ENCODE assay signal across 17 cellular contexts in the genomic region with DNA sequence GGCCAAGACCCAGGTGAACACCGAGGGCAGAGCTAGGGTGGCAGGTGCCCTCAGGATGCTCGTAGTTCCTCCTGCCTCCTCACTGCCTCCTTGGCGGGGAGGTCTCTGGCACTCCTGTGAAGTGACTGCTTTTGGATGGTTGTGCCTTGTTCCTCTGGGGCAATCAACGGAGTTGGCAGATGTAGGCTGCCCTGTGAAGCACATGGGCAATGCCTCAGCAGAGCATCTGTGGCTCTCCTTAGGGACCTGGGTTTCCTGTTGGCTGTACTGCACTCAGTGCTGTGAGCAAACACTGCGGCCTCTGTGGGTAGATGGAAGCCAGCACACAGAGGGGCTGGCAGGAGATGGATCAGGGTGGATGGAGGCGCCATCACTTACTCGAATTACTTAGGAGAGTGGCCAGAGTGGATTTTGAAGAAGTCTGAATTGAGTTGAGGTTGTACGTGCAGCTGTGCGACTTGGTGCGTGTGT.
A peak's percentile ranks its signal among the peaks of the same experiment; 100 is the strongest.
DNase-seq lines count a peak whose midpoint lies in the region; ATAC-seq, FAIRE-seq and TF ChIP-seq lines count a peak whose summit lies in the region.
"Had no signal": no experiment of that assay in that cellular context is flagged by ENCODE, and none has a peak within 500 bp of the region (broad histone marks: within the 10 kb centered on the region; RNA-seq: fewer than 3 reads in every experiment).

No MANE protein-coding gene starts in this region.

- H3K4me1 Mint-ChIP-seq in activated CD8-positive, alpha-beta T cell treated with anti-CD3 and anti-CD28 coated beads for 36 hours (ENCODE audit: low read depth), result no peaks in the 10 kb centered on the region

- POLR2A ChIA-PET in A549 (lab: Yijun Ruan, JAX), result no interaction called here
- POLR2A ChIA-PET in activated CD8-positive, alpha-beta T cell treated with anti-CD3 and anti-CD28 coated beads for 36 hours (lab: Charles Lee), result no interaction called here

- H3K9me3 Mint-ChIP-seq in activated CD8-positive, alpha-beta T cell treated with anti-CD3 and anti-CD28 coated beads for 36 hours, result peaks cover 6% of the 10 kb centered on the region

- no peak overlapping the region for H3K4me3 Mint-ChIP-seq in activated CD8-positive, alpha-beta T cell treated with anti-CD3 and anti-CD28 coated beads for 36 hours

- H2BK12ac ChIP-seq in neuronal stem cell (ENCODE audit: low read length), result no peak overlapping the region

- no peaks in the 10 kb centered on the region for H3K27me3 Mint-ChIP-seq in activated CD8-positive, alpha-beta T cell treated with anti-CD3 and anti-CD28 coated beads for 36 hours

- FAIRE-seq in A549 (lab: Jason Lieb, UNC), result no peak
- FAIRE-seq: frontal cortex had no signal

- no peaks in the 10 kb centered on the region for H3K79me1 ChIP-seq in neuronal stem cell (ENCODE audit: low read depth, low read length)

- no peak overlapping the region for H3K27ac ChIP-seq in A549
- no peak overlapping the region for H3K27ac ChIP-seq in coronary artery
- H3K27ac ChIP-seq in neuronal stem cell (replicated peaks; ENCODE audit: low read length), result no peak overlapping the region
- H3K27ac ChIP-seq: colonic mucosa, KMS-11 had no signal

- ATAC-seq in A549, result peak; percentile 25 to 36; a peak in 3 of 6 replicates
- no peak for ATAC-seq in activated CD8-positive, alpha-beta T cell treated with anti-CD3 and anti-CD28 coated beads for 36 hours
- no peak for ATAC-seq in HG03342 (IDR thresholded peaks at IDR 0.05; ENCODE audit: unreplicated experiment)
- no peak for ATAC-seq in HG03469 (IDR thresholded peaks at IDR 0.05; ENCODE audit: unreplicated experiment)
- ATAC-seq: SK-N-SH treated with all-trans-retinoic acid at 6 μM for 48 hours had no signal

- TF ChIP-seq RAD21 in A549 (conservative IDR thresholded peaks at IDR 0.05 in 1 of 2, IDR thresholded peaks at IDR 0.05 in 1 of 2), result no peak

- H2BK120ac ChIP-seq in neuronal stem cell (ENCODE audit: low read depth, low read length), result no peak overlapping the region

- H3K9me3 ChIP-seq in A549, result peaks cover 14% of the 10 kb centered on the region; the same call in 2 of the 3 replicates
- peaks cover 0 to 6% of the 10 kb centered on the region in 2 donors for H3K9me3 ChIP-seq in neuronal stem cell (replicated peaks in 1 of 2; ENCODE audit: control insufficient read depth in 2 of 2, insufficient read depth in 1 of 2, low read depth in 1 of 2, low read length in 2 of 2)
- H3K9me3 ChIP-seq: BE2C, colonic mucosa had no signal

- no peak overlapping the region for H3K4me2 ChIP-seq in A549
- H3K4me2 ChIP-seq in neuronal stem cell (ENCODE audit: insufficient read depth, low read length, poor library complexity, severe bottlenecking), result no peak overlapping the region
- H3K4me2 ChIP-seq: KMS-11 had no signal

- H3K4me1 ChIP-seq in A549 (no peaks in the 10 kb centered on the region), neuronal stem cell (ENCODE audit: control insufficient read depth in 2 of 2, insufficient read depth in 1 of 2, low read depth in 1 of 2, low read length in 2 of 2) (no peaks in the 10 kb centered on the region)
- H3K4me1 ChIP-seq: BE2C, colonic mucosa had no signal

- H3K18ac ChIP-seq in neuronal stem cell (ENCODE audit: low read length), result peak overlapping the region; percentile 54

- no peak overlapping the region for H3K4ac ChIP-seq in neuronal stem cell (ENCODE audit: low read length)

- 77% methylated on average over 9 of the region's 10 CpGs for WGBS in A549 (ENCODE audit: missing lambda C conversion rate)
- no CpG with 5 or more reads among the region's 10 CpGs for WGBS in neuronal stem cell (ENCODE audit: extremely low coverage in 2 of 2, insufficient read length in 2 of 2, insufficient replicate concordance in 1 of 2), 2 donors

- no peak for TF ChIP-seq POLR2A in A549 (IDR thresholded peaks at IDR 0.05; ENCODE audit: low read length)

- no peak for TF ChIP-seq EP300 in A549 (IDR thresholded peaks at IDR 0.05)

- H3K36me3 Mint-ChIP-seq in activated CD8-positive, alpha-beta T cell treated with anti-CD3 and anti-CD28 coated beads for 36 hours (ENCODE audit: low read depth), result no peaks in the 10 kb centered on the region

- no peak overlapping the region for H2AFZ ChIP-seq in neuronal stem cell (ENCODE audit: low read length)

- H3K4me3 ChIP-seq in A549, result no peak overlapping the region
- H3K4me3 ChIP-seq in coronary artery, result no peak overlapping the region
- peak overlapping the region in 1 of 2 donors; percentile 43 for H3K4me3 ChIP-seq in neuronal stem cell (ENCODE audit: low read length in 2 of 2)
- H3K4me3 ChIP-seq: colonic mucosa had no signal

- no peak overlapping the region for H3K14ac ChIP-seq in neuronal stem cell (ENCODE audit: low read length)

- H4K91ac ChIP-seq in neuronal stem cell (ENCODE audit: low read depth, low read length, poor library complexity), result no peak overlapping the region

- no peak overlapping the region for H2AK5ac ChIP-seq in neuronal stem cell (ENCODE audit: low read depth, low read length)

- DNase-seq in A549 (ENCODE audit: low read depth in 1 of 2, low spot score in 1 of 2), result no peak
- peak; percentile 76 for DNase-seq in LHCN-M2 (ENCODE audit: low read depth)
- peak; percentile 57 for DNase-seq in coronary artery (ENCODE audit: low spot score)
- DNase-seq in neuronal stem cell (ENCODE audit: low spot score), result no peak
- no peak for DNase-seq in activated CD8-positive, alpha-beta T cell treated with anti-CD3 and anti-CD28 coated beads for 36 hours
- DNase-seq in EL, result no peak
- DNase-seq: activated gamma-delta T cell treated with Interleukin-2 at 50 U/mL for 16 hours; BE2C; H7; NCI-H510A; stimulated activated CD4-positive, alpha-beta T cell treated with anti-CD3 and anti-CD28 coated beads, Interleukin-4, amount 100 ng/mL, for 4 hours had no signal

- no peak for TF ChIP-seq CTCF in A549 (IDR thresholded peaks at IDR 0.05)
- TF ChIP-seq CTCF in coronary artery (IDR thresholded peaks at IDR 0.05), result no peak
- no peak for TF ChIP-seq CTCF in activated CD8-positive, alpha-beta T cell treated with anti-CD3 and anti-CD28 coated beads for 36 hours (IDR thresholded peaks at IDR 0.05)

- no peak overlapping the region for H2BK5ac ChIP-seq in neuronal stem cell (ENCODE audit: low read length)

- intact Hi-C loops in activated CD8-positive, alpha-beta T cell treated with anti-CD3 and anti-CD28 coated beads for 36 hours (cut with micrococcal nuclease), result no loop called here

- no peak overlapping the region for H4K8ac ChIP-seq in neuronal stem cell (ENCODE audit: low read depth, low read length)

- no peaks in the 10 kb centered on the region for H3K36me3 ChIP-seq in neuronal stem cell (replicated peaks in 1 of 2; ENCODE audit: control insufficient read depth in 2 of 2, insufficient read depth in 2 of 2, low read length in 2 of 2)
- H3K36me3 ChIP-seq: BE2C, colonic mucosa had no signal

- H3K27me3 ChIP-seq in neuronal stem cell (ENCODE audit: control insufficient read depth in 3 of 3, insufficient read depth in 3 of 3, low read depth in 1 of 3, low read length in 3 of 3), result no peaks in the 10 kb centered on the region
- H3K27me3 ChIP-seq: BE2C, colonic mucosa had no signal

- no peak overlapping the region for H3K23ac ChIP-seq in neuronal stem cell (ENCODE audit: low read depth, low read length, poor library complexity)

- H3K9ac ChIP-seq in neuronal stem cell (ENCODE audit: low read depth, low read length, poor library complexity), result peak overlapping the region; percentile 57
- H3K9ac ChIP-seq: KMS-11 had no signal

- CTCF ChIA-PET in A549 (lab: Yijun Ruan, JAX), result interaction anchor here (0.6 to 2.8 kb wide), 9 partner anchors 11 to 170 kb away, joined by 3 to 15 read pairs (median 3); no protein-coding TSS in a partner anchor
- CTCF ChIA-PET in activated CD8-positive, alpha-beta T cell treated with anti-CD3 and anti-CD28 coated beads for 36 hours (lab: Charles Lee), result no interaction called here

- H3K27ac Mint-ChIP-seq in activated CD8-positive, alpha-beta T cell treated with anti-CD3 and anti-CD28 coated beads for 36 hours, result no peak overlapping the region

- H2BK15ac ChIP-seq in neuronal stem cell (ENCODE audit: low read length), result no peak overlapping the region

TF ChIP-seq in A549, 52 proteins besides CTCF, POLR2A, EP300 and RAD21:
- TF ChIP-seq, protein P1, sequence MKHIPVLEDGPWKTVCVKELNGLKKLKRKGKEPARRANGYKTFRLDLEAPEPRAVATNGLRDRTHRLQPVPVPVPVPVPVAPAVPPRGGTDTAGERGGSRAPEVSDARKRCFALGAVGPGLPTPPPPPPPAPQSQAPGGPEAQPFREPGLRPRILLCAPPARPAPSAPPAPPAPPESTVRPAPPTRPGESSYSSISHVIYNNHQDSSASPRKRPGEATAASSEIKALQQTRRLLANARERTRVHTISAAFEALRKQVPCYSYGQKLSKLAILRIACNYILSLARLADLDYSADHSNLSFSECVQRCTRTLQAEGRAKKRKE (CRISPR knock-in tag; IDR thresholded peaks at IDR 0.05; ENCODE audit: low read depth), result no peak
- no peak for TF ChIP-seq KDM5A (IDR thresholded peaks at IDR 0.05)

Comparison
In these comparisons a context has a peak if more than half of its experiments do, and no peak if none do; other contexts are left out.
1. ATAC-seq: peak in A549 (2 of 2); none in activated CD8-positive, alpha-beta T cell treated with anti-CD3 and anti-CD28 coated beads for 36 hours (single experiment), HG03342 (single experiment) and HG03469 (single experiment).
2. DNase-seq: peak in LHCN-M2 (single experiment) and coronary artery (single experiment); none in A549 (0 of 2), neuronal stem cell (single experiment), activated CD8-positive, alpha-beta T cell treated with anti-CD3 and anti-CD28 coated beads for 36 hours (single experiment) and EL (single experiment).